25 cellular contexts compared by ENCODE assay signal in the genomic region with DNA sequence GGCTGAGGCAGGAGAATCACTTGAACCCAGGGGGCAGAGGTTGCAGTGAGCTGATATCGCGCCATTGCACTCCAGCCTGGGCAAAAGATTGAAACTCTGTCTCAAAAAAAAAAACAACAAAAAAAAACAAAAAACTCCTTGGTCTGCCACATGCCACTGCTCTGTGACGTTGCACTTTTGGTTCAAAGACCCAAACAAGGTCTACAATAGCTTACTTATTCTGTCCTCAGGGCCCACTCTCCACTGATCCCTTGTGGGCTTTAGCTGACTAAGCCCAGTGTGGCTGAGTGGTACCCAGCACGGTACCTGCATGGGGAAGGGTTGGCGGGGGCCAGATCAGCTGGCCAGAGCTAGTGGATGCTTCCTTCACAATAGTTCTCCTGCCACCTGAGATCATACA. TPM values are rescaled to one million over a fixed set of nuclear protein-coding genes. Genes with fewer than 3 reads are reported as not detected.
DNase-seq lines count a peak whose midpoint lies in the region; ATAC-seq and TF ChIP-seq lines count a peak whose summit lies in the region.
"Had no signal": no experiment of that assay in that cellular context is flagged by ENCODE, and none has a peak within 500 bp of the region (broad histone marks: within the 10 kb centered on the region; RNA-seq: fewer than 3 reads in every experiment).

No MANE protein-coding gene starts in this region.

- H3K79me2 ChIP-seq in Loucy (ENCODE audit: insufficient read depth, low read length), result peaks cover 5% of the 10 kb centered on the region; the same call in 1 of the 2 replicates

- H3K9me3 Mint-ChIP-seq in activated CD8-positive, alpha-beta T cell treated with anti-CD3 and anti-CD28 coated beads, Interleukin-2, amount 10 ng/mL, durations not matched to agents 7 days and 5 days (ENCODE audit: insufficient read depth), result no peaks in the 10 kb centered on the region
- no peaks in the 10 kb centered on the region for H3K9me3 Mint-ChIP-seq in activated CD8-positive, alpha-beta T cell treated with anti-CD3 and anti-CD28 coated beads for 36 hours
- no peaks in the 10 kb centered on the region for H3K9me3 Mint-ChIP-seq in stimulated activated effector memory CD8-positive, alpha-beta T cell treated with anti-CD3 and anti-CD28 coated beads, Interleukin-12 subunit alpha, Interleukin-12 subunit beta, amount 100 ng/mL, for 72 hours
- no peaks in the 10 kb centered on the region for H3K9me3 Mint-ChIP-seq in CD8-positive, alpha-beta T cell
- H3K9me3 Mint-ChIP-seq: activated naive CD8-positive, alpha-beta T cell treated with anti-CD3 and anti-CD28 coated beads, Interleukin-2, amount 50 U/mL, for 24 hours had no signal

- DNase-seq in activated CD8-positive, alpha-beta T cell treated with anti-CD3 and anti-CD28 coated beads, Interleukin-2, amount 10 ng/mL, durations not matched to agents 7 days and 5 days, result no peak
- DNase-seq in activated CD8-positive, alpha-beta T cell treated with anti-CD3 and anti-CD28 coated beads for 36 hours, result no peak
- DNase-seq in stimulated activated effector memory CD8-positive, alpha-beta T cell treated with anti-CD3 and anti-CD28 coated beads, Interleukin-12 subunit alpha, Interleukin-12 subunit beta, amount 100 ng/mL, for 72 hours (ENCODE audit: low spot score in 2 of 2), result no peak
- no peak for DNase-seq in CD8-positive, alpha-beta T cell
- DNase-seq in SKM-1 treated with dmso at 0.1 percent for 144 hours (lab: John Stamatoyannopoulos, UW; ENCODE audit: unreplicated experiment), result no peak
- DNase-seq: activated CD8-positive, alpha-beta memory T cell treated with anti-CD3 and anti-CD28 coated beads for 24 hours; activated naive CD8-positive, alpha-beta T cell treated with anti-CD3 and anti-CD28 coated beads, Interleukin-2, amount 50 U/mL, for 24 hours; colonic mucosa; GDM1; head of caudate nucleus; IMR-90; MG63; NCI-H146; NCI-H2171; NCI-H748 treated with DMSO at 0.1 percent for 48 hours; OCI-M1; retina; SHP77 treated with DMSO at 0.1 percent for 48 hours; stimulated activated CD4-positive, alpha-beta T cell treated with anti-CD3 and anti-CD28 coated beads, Interleukin-12 subunit alpha, Interleukin-12 subunit beta, amount 100 ng/mL, for 4 hours had no signal

- POLR2A ChIA-PET in activated CD8-positive, alpha-beta T cell treated with anti-CD3 and anti-CD28 coated beads, Interleukin-2, amount 10 ng/mL, durations not matched to agents 7 days and 5 days (lab: Charles Lee), result no interaction called here
- POLR2A ChIA-PET in activated CD8-positive, alpha-beta T cell treated with anti-CD3 and anti-CD28 coated beads for 36 hours (lab: Charles Lee), result interaction anchor here (4.7 kb wide), 1 partner anchor 12 kb away, joined by 28 read pairs; a partner anchor contains a TSS
- POLR2A ChIA-PET in CD8-positive, alpha-beta T cell (lab: Charles Lee), result interaction anchor here (4.5 kb wide), 1 partner anchor 13 kb away, joined by 30 read pairs; a partner anchor contains a TSS

- ATAC-seq in activated CD8-positive, alpha-beta T cell treated with anti-CD3 and anti-CD28 coated beads, Interleukin-2, amount 10 ng/mL, durations not matched to agents 7 days and 5 days, result no peak
- no peak for ATAC-seq in activated CD8-positive, alpha-beta T cell treated with anti-CD3 and anti-CD28 coated beads for 36 hours
- no peak for ATAC-seq in stimulated activated effector memory CD8-positive, alpha-beta T cell treated with anti-CD3 and anti-CD28 coated beads, Interleukin-12 subunit alpha, Interleukin-12 subunit beta, amount 100 ng/mL, for 72 hours
- no peak for ATAC-seq in CD8-positive, alpha-beta T cell
- ATAC-seq: A549; activated naive CD8-positive, alpha-beta T cell treated with anti-CD3 and anti-CD28 coated beads, Interleukin-2, amount 50 U/mL, for 24 hours; left lobe of liver had no signal

- H3K27ac Mint-ChIP-seq in activated CD8-positive, alpha-beta T cell treated with anti-CD3 and anti-CD28 coated beads, Interleukin-2, amount 10 ng/mL, durations not matched to agents 7 days and 5 days, result no peak overlapping the region
- H3K27ac Mint-ChIP-seq in activated CD8-positive, alpha-beta T cell treated with anti-CD3 and anti-CD28 coated beads for 36 hours, result no peak overlapping the region
- H3K27ac Mint-ChIP-seq in stimulated activated effector memory CD8-positive, alpha-beta T cell treated with anti-CD3 and anti-CD28 coated beads, Interleukin-12 subunit alpha, Interleukin-12 subunit beta, amount 100 ng/mL, for 72 hours, result no peak overlapping the region
- H3K27ac Mint-ChIP-seq in CD8-positive, alpha-beta T cell, result no peak overlapping the region
- H3K27ac Mint-ChIP-seq: activated naive CD8-positive, alpha-beta T cell treated with anti-CD3 and anti-CD28 coated beads, Interleukin-2, amount 50 U/mL, for 24 hours had no signal

- H3K4me3 Mint-ChIP-seq in activated CD8-positive, alpha-beta T cell treated with anti-CD3 and anti-CD28 coated beads, Interleukin-2, amount 10 ng/mL, durations not matched to agents 7 days and 5 days, result peak overlapping the region; percentile 80
- H3K4me3 Mint-ChIP-seq in activated CD8-positive, alpha-beta T cell treated with anti-CD3 and anti-CD28 coated beads for 36 hours, result no peak overlapping the region
- no peak overlapping the region for H3K4me3 Mint-ChIP-seq in stimulated activated effector memory CD8-positive, alpha-beta T cell treated with anti-CD3 and anti-CD28 coated beads, Interleukin-12 subunit alpha, Interleukin-12 subunit beta, amount 100 ng/mL, for 72 hours
- no peak overlapping the region for H3K4me3 Mint-ChIP-seq in CD8-positive, alpha-beta T cell

- H3K27me3 ChIP-seq in Loucy (ENCODE audit: insufficient read depth, low read length, poor library complexity, severe bottlenecking), result no peaks in the 10 kb centered on the region
- no peaks in the 10 kb centered on the region for H3K27me3 ChIP-seq in duodenal mucosa (ENCODE audit: control insufficient read depth in 1 of 2, insufficient read depth in 2 of 2, low read length in 2 of 2)
- no peaks in the 10 kb centered on the region for H3K27me3 ChIP-seq in skeletal muscle satellite cell (ENCODE audit: control insufficient read depth, insufficient read depth, low read length)
- H3K27me3 ChIP-seq in CD8-positive, alpha-beta T cell (ENCODE audit: insufficient read depth, low read length), result no peaks in the 10 kb centered on the region
- H3K27me3 ChIP-seq: colonic mucosa, MG63 had no signal

- intact Hi-C loops in activated CD8-positive, alpha-beta T cell treated with anti-CD3 and anti-CD28 coated beads for 36 hours (cut with micrococcal nuclease), result no loop called here
- intact Hi-C loops in CD8-positive, alpha-beta T cell (cut with DNase I, micrococcal nuclease), result loop anchor here (2.0 to 5.0 kb wide), 4 partner anchors 21 to 1575 kb away; a partner anchor contains a TSS

- H3K27ac ChIP-seq in duodenal mucosa (ENCODE audit: low read depth, low read length), result no peak overlapping the region
- no peak overlapping the region for H3K27ac ChIP-seq in CD8-positive, alpha-beta T cell (ENCODE audit: low read depth, low read length)
- H3K27ac ChIP-seq: colonic mucosa had no signal

- peaks cover 7% of the 10 kb centered on the region for H3K36me3 Mint-ChIP-seq in activated CD8-positive, alpha-beta T cell treated with anti-CD3 and anti-CD28 coated beads, Interleukin-2, amount 10 ng/mL, durations not matched to agents 7 days and 5 days (ENCODE audit: low read depth)
- peaks cover 8% of the 10 kb centered on the region for H3K36me3 Mint-ChIP-seq in activated CD8-positive, alpha-beta T cell treated with anti-CD3 and anti-CD28 coated beads for 36 hours (ENCODE audit: low read depth)
- no peaks in the 10 kb centered on the region for H3K36me3 Mint-ChIP-seq in stimulated activated effector memory CD8-positive, alpha-beta T cell treated with anti-CD3 and anti-CD28 coated beads, Interleukin-12 subunit alpha, Interleukin-12 subunit beta, amount 100 ng/mL, for 72 hours
- peaks cover 16% of the 10 kb centered on the region for H3K36me3 Mint-ChIP-seq in CD8-positive, alpha-beta T cell

- peaks cover 27% of the 10 kb centered on the region for H3K4me1 ChIP-seq in Loucy (ENCODE audit: insufficient read depth, low read length, poor library complexity, severe bottlenecking)
- peaks cover 25 to 41% of the 10 kb centered on the region in 2 donors for H3K4me1 ChIP-seq in duodenal mucosa (ENCODE audit: control insufficient read depth in 1 of 2, insufficient read depth in 2 of 2, low read length in 2 of 2)
- H3K4me1 ChIP-seq in skeletal muscle satellite cell (ENCODE audit: control insufficient read depth, insufficient read depth, low read length), result peaks cover 31% of the 10 kb centered on the region
- peaks cover 12% of the 10 kb centered on the region for H3K4me1 ChIP-seq in CD8-positive, alpha-beta T cell (ENCODE audit: insufficient read depth, low read length)

- H3K9ac ChIP-seq in Loucy (ENCODE audit: low read depth, low read length, poor library complexity, severe bottlenecking) (peak overlapping the region; percentile 68), duodenal mucosa (ENCODE audit: low read depth in 1 of 2, low read length in 2 of 2) (peak overlapping the region; percentile 61 to 81), skeletal muscle satellite cell (ENCODE audit: low read depth, low read length) (no peak overlapping the region)

- no peak for TF ChIP-seq CTCF in activated CD8-positive, alpha-beta T cell treated with anti-CD3 and anti-CD28 coated beads for 36 hours (IDR thresholded peaks at IDR 0.05)
- TF ChIP-seq CTCF in Loucy (conservative IDR thresholded peaks at IDR 0.05; ENCODE audit: low read length), result no peak
- TF ChIP-seq CTCF in CD8-positive, alpha-beta T cell (IDR thresholded peaks at IDR 0.05), result no peak

- H3K4me1 Mint-ChIP-seq in activated CD8-positive, alpha-beta T cell treated with anti-CD3 and anti-CD28 coated beads, Interleukin-2, amount 10 ng/mL, durations not matched to agents 7 days and 5 days (ENCODE audit: low read depth), result peaks cover 26% of the 10 kb centered on the region
- H3K4me1 Mint-ChIP-seq in activated CD8-positive, alpha-beta T cell treated with anti-CD3 and anti-CD28 coated beads for 36 hours (ENCODE audit: low read depth), result peaks cover 25% of the 10 kb centered on the region
- peaks cover 29% of the 10 kb centered on the region for H3K4me1 Mint-ChIP-seq in stimulated activated effector memory CD8-positive, alpha-beta T cell treated with anti-CD3 and anti-CD28 coated beads, Interleukin-12 subunit alpha, Interleukin-12 subunit beta, amount 100 ng/mL, for 72 hours
- H3K4me1 Mint-ChIP-seq in CD8-positive, alpha-beta T cell (ENCODE audit: low read depth), result peaks cover 34% of the 10 kb centered on the region

- H3K4me2 ChIP-seq in Loucy (ENCODE audit: low read depth, low read length, poor library complexity, severe bottlenecking) (peak overlapping the region; percentile 82), skeletal muscle satellite cell (ENCODE audit: low read length) (peak overlapping the region; percentile 100)

- H3K27me3 Mint-ChIP-seq in activated CD8-positive, alpha-beta T cell treated with anti-CD3 and anti-CD28 coated beads, Interleukin-2, amount 10 ng/mL, durations not matched to agents 7 days and 5 days (ENCODE audit: low read depth), result no peaks in the 10 kb centered on the region
- no peaks in the 10 kb centered on the region for H3K27me3 Mint-ChIP-seq in activated CD8-positive, alpha-beta T cell treated with anti-CD3 and anti-CD28 coated beads for 36 hours
- H3K27me3 Mint-ChIP-seq in CD8-positive, alpha-beta T cell (ENCODE audit: low read depth), result no peaks in the 10 kb centered on the region
- H3K27me3 Mint-ChIP-seq: activated naive CD8-positive, alpha-beta T cell treated with anti-CD3 and anti-CD28 coated beads, Interleukin-2, amount 50 U/mL, for 24 hours had no signal

- no peaks in the 10 kb centered on the region; the same call in 1 of the 2 replicates for H3F3A ChIP-seq in Loucy (ENCODE audit: low read depth)

- H4K20me1 ChIP-seq in Loucy (ENCODE audit: insufficient read depth, low read length, poor library complexity, severe bottlenecking), result no peaks in the 10 kb centered on the region

- H3K9me3 ChIP-seq in Loucy (ENCODE audit: insufficient read depth, low read depth, low read length), result no peaks in the 10 kb centered on the region
- no peaks in the 10 kb centered on the region for H3K9me3 ChIP-seq in duodenal mucosa (ENCODE audit: control insufficient read depth in 1 of 2, low read length in 2 of 2)
- H3K9me3 ChIP-seq in skeletal muscle satellite cell (replicated peaks; ENCODE audit: low read length), result no peaks in the 10 kb centered on the region
- no peaks in the 10 kb centered on the region for H3K9me3 ChIP-seq in CD8-positive, alpha-beta T cell (ENCODE audit: low read length)
- H3K9me3 ChIP-seq: A549, colonic mucosa, MG63 had no signal

- no peaks in the 10 kb centered on the region for H3K36me3 ChIP-seq in Loucy (ENCODE audit: insufficient read depth, low read length)
- no peaks in the 10 kb centered on the region for H3K36me3 ChIP-seq in duodenal mucosa (ENCODE audit: control insufficient read depth in 1 of 2, insufficient read depth in 2 of 2, low read length in 2 of 2)
- H3K36me3 ChIP-seq in skeletal muscle satellite cell (ENCODE audit: insufficient read depth, low read length), result no peaks in the 10 kb centered on the region
- no peaks in the 10 kb centered on the region for H3K36me3 ChIP-seq in CD8-positive, alpha-beta T cell (ENCODE audit: insufficient read depth, low read length)
- H3K36me3 ChIP-seq: colonic mucosa, MG63 had no signal

- H3K4me3 ChIP-seq in Loucy (ENCODE audit: low read length, poor library complexity, severe bottlenecking) (no peak overlapping the region), duodenal mucosa (ENCODE audit: low read depth in 1 of 2, low read length in 2 of 2) (peak overlapping the region; percentile 83 to 86), skeletal muscle satellite cell (ENCODE audit: low read length) (no peak overlapping the region)
- no peak overlapping the region for H3K4me3 ChIP-seq in CD8-positive, alpha-beta T cell (ENCODE audit: low read depth, low read length)
- H3K4me3 ChIP-seq: A549, colonic mucosa had no signal

- no peaks in the 10 kb centered on the region for H3K9me2 ChIP-seq in Loucy (replicated peaks; ENCODE audit: low read depth, low read length)

- CTCF ChIA-PET in activated CD8-positive, alpha-beta T cell treated with anti-CD3 and anti-CD28 coated beads, Interleukin-2, amount 10 ng/mL, durations not matched to agents 7 days and 5 days (lab: Charles Lee), result no interaction called here
- CTCF ChIA-PET in activated CD8-positive, alpha-beta T cell treated with anti-CD3 and anti-CD28 coated beads for 36 hours (lab: Charles Lee), result interaction anchor here (0.7 to 3.1 kb wide), 3 partner anchors 20 to 125 kb away, joined by 3 to 10 read pairs (median 3); a partner anchor contains a TSS
- CTCF ChIA-PET in CD8-positive, alpha-beta T cell (lab: Charles Lee), result interaction anchor here (1.2 to 2.5 kb wide), 2 partner anchors 9 to 13 kb away, joined by 3 to 11 read pairs; a partner anchor contains a TSS

- no peak overlapping the region for H2AFZ ChIP-seq in Loucy (ENCODE audit: low read length)

RNA-seq across cellular contexts. Expression of a gene that starts 1.8 kb away (rescaled TPM):
- total RNA-seq in activated CD8-positive, alpha-beta T cell treated with anti-CD3 and anti-CD28 coated beads, Interleukin-2, amount 10 ng/mL, durations not matched to agents 7 days and 5 days, result 10 to 100 TPM; 13.4 to 15.0 TPM
- total RNA-seq in activated CD8-positive, alpha-beta T cell treated with anti-CD3 and anti-CD28 coated beads for 36 hours, result 1 to 10 TPM; 6.9 to 8.5 TPM
- 13.7 and 15.5 TPM in 2 replicates for total RNA-seq in skeletal muscle satellite cell (2012; rRNA removed)
- total RNA-seq in CD8-positive, alpha-beta T cell, result 1 to 10 TPM; 1.2 TPM

RNA-seq across cellular contexts. Expression of a gene that starts 12.2 kb away (rescaled TPM):
- 100 to 1,000 TPM; 104 to 112 TPM for total RNA-seq in activated CD8-positive, alpha-beta T cell treated with anti-CD3 and anti-CD28 coated beads, Interleukin-2, amount 10 ng/mL, durations not matched to agents 7 days and 5 days
- total RNA-seq in activated CD8-positive, alpha-beta T cell treated with anti-CD3 and anti-CD28 coated beads for 36 hours, result 10 to 100 TPM; 90.8 to 95.2 TPM
- 29.5 and 36.8 TPM in 2 replicates for total RNA-seq in skeletal muscle satellite cell (2012; rRNA removed)
- 10 to 100 TPM; 92.1 to 95.0 TPM for total RNA-seq in CD8-positive, alpha-beta T cell

RNA-seq across cellular contexts. Expression of a gene that starts 24.1 kb away (rescaled TPM):
- total RNA-seq in activated CD8-positive, alpha-beta T cell treated with anti-CD3 and anti-CD28 coated beads, Interleukin-2, amount 10 ng/mL, durations not matched to agents 7 days and 5 days, result 1 to 10 TPM; 3.2 to 3.9 TPM
- 1 to 10 TPM in 1 of 2 experiments, under 1 TPM in 1; 0.79 to 1.1 TPM for total RNA-seq in activated CD8-positive, alpha-beta T cell treated with anti-CD3 and anti-CD28 coated beads for 36 hours
- total RNA-seq in skeletal muscle satellite cell (2012; rRNA removed), result 0.22 and 0.76 TPM in 2 replicates
- total RNA-seq in CD8-positive, alpha-beta T cell, result under 1 TPM; 0.22 to 0.58 TPM

RNA-seq across cellular contexts. Expression of a gene that starts 58.1 kb away (rescaled TPM):
- total RNA-seq in activated CD8-positive, alpha-beta T cell treated with anti-CD3 and anti-CD28 coated beads, Interleukin-2, amount 10 ng/mL, durations not matched to agents 7 days and 5 days, result not detected
- 1 to 10 TPM; 1.8 to 2.1 TPM for total RNA-seq in activated CD8-positive, alpha-beta T cell treated with anti-CD3 and anti-CD28 coated beads for 36 hours
- total RNA-seq in skeletal muscle satellite cell (2012; rRNA removed), result not detected in 2 replicates
- total RNA-seq in CD8-positive, alpha-beta T cell, result not detected
- total RNA-seq: IMR-90; left lobe of liver; T-helper 1 cell treated with Interleukin-12 subunit alpha and Interleukin-12 subunit beta and Interleukin-4 antibody, amounts not matched to agents 30 ng/mL and 1 ng/mL, for 36 hours had no signal

Comparison
In these comparisons a context has a peak if more than half of its experiments do, and no peak if none do; other contexts are left out.
1. H3K4me3 ChIP-seq: peak in duodenal mucosa (2 of 2); none in Loucy (single experiment), skeletal muscle satellite cell (single experiment) and CD8-positive, alpha-beta T cell (single experiment).